34 cellular contexts compared by ENCODE assay signal in genomic region chr5:78132507-78132906, GRCh38.
"Had no signal": no experiment of that assay in that cellular context is flagged by ENCODE, and none has a peak within 500 bp of the region (broad histone marks: within the 10 kb centered on the region; RNA-seq: fewer than 3 reads in every experiment).

No MANE protein-coding gene starts in this region.

- H3K36me3 ChIP-seq: adrenal gland had no signal

- H3K9me3 ChIP-seq: adrenal gland, body of pancreas, esophagus squamous epithelium, gastroesophageal sphincter, heart right ventricle had no signal

- H3K27ac ChIP-seq: adrenal gland, body of pancreas, epithelial cell of prostate, esophagus squamous epithelium, gastroesophageal sphincter, heart right ventricle, WERI-Rb-1 had no signal

- ATAC-seq: activated CD4-positive, CD25-positive, alpha-beta regulatory T cell treated with anti-CD3 and anti-CD28 coated beads, Interleukin-2, amount 50 U/mL, for 24 hours; activated CD8-positive, alpha-beta memory T cell treated with anti-CD3 and anti-CD28 coated beads, Interleukin-2, amount 10 ng/mL, durations not matched to agents 7 days and 5 days; activated CD8-positive, alpha-beta T cell treated with anti-CD3 and anti-CD28 coated beads, Interleukin-2, amount 10 ng/mL, durations not matched to agents 7 days and 5 days; activated naive CD8-positive, alpha-beta T cell treated with anti-CD3 and anti-CD28 coated beads, Interleukin-2, amount 50 U/mL, for 24 hours; body of pancreas; effector memory CD8-positive, alpha-beta T cell; gastroesophageal sphincter; heart right ventricle; T-helper 17 cell had no signal

- H3K4me3 ChIP-seq: adrenal gland, body of pancreas, esophagus squamous epithelium, gastroesophageal sphincter, heart right ventricle had no signal

- DNase-seq: activated B cell treated with CpG ODN at 0.5 μM for 24 hours; activated CD4-positive, alpha-beta T cell treated with anti-CD3 and anti-CD28 coated beads for 48 hours; activated CD4-positive, alpha-beta T cell treated with anti-CD3 and anti-CD28 coated beads, Interleukin-2, amount 50 U/mL, for 1 hour; activated CD4-positive, alpha-beta T cell treated with anti-CD3 and anti-CD28 coated beads, Interleukin-2, amount 50 U/mL, for 48 hours; activated CD8-positive, alpha-beta memory T cell treated with anti-CD3 and anti-CD28 coated beads, Interleukin-2, amount 10 ng/mL, durations not matched to agents 7 days and 5 days; activated CD8-positive, alpha-beta memory T cell treated with anti-CD3 and anti-CD28 coated beads, Interleukin-2, amount 50 U/mL, for 4 hours; activated CD8-positive, alpha-beta T cell treated with anti-CD3 and anti-CD28 coated beads, Interleukin-2, amount 10 ng/mL, durations not matched to agents 7 days and 5 days; activated effector memory CD4-positive, alpha-beta T cell treated with anti-CD3 and anti-CD28 coated beads, Interleukin-2, amount 50 U/mL, for 16 hours; activated naive CD4-positive, alpha-beta T cell treated with anti-CD3 and anti-CD28 coated beads for 36 hours; activated naive CD8-positive, alpha-beta T cell treated with anti-CD3 and anti-CD28 coated beads for 36 hours; activated naive CD8-positive, alpha-beta T cell treated with anti-CD3 and anti-CD28 coated beads, Interleukin-2, amount 50 U/mL, for 24 hours; activated T-cell treated with anti-CD3 and anti-CD28 coated beads, Interleukin-2, amount 50 U/mL, for 1 hour; activated T-cell treated with anti-CD3 and anti-CD28 coated beads, Interleukin-2, amount 50 U/mL, for 48 hours; adrenal gland; amygdala; aorta; body of pancreas; caudate nucleus; cortex of kidney; dermis blood vessel endothelial cell; effector CD4-positive, alpha-beta T cell; effector memory CD8-positive, alpha-beta T cell; esophagus squamous epithelium; foreskin melanocyte; heart right ventricle; T-helper 17 cell; T1000; WERI-Rb-1 had no signal

- FAIRE-seq: colon, endometrium, endothelial cell of umbilical vein had no signal

- H3K4me1 ChIP-seq: adrenal gland, body of pancreas, esophagus squamous epithelium, gastroesophageal sphincter, heart right ventricle had no signal

- H3K27me3 ChIP-seq: adrenal gland, body of pancreas, esophagus squamous epithelium, gastroesophageal sphincter, heart right ventricle had no signal
